12 cellular contexts compared by ENCODE assay signal in genomic region chr16:55759983-55760664, GRCh38.
A peak's percentile ranks its signal among the peaks of the same experiment; 100 is the strongest.
DNase-seq lines count a peak whose midpoint lies in the region; ATAC-seq and TF ChIP-seq lines count a peak whose summit lies in the region.
"Had no signal": no experiment of that assay in that cellular context is flagged by ENCODE, and none has a peak within 500 bp of the region (broad histone marks: within the 10 kb centered on the region; RNA-seq: fewer than 3 reads in every experiment).

No MANE protein-coding gene starts in this region.

- H3K9me3 ChIP-seq in fibroblast of lung (ENCODE audit: control insufficient read depth, insufficient read depth, low read depth, low read length) (no peaks in the 10 kb centered on the region), right lobe of liver (no peaks in the 10 kb centered on the region), smooth muscle cell (replicated peaks; ENCODE audit: low read depth) (no peaks in the 10 kb centered on the region)
- H3K9me3 ChIP-seq: stomach had no signal

- TF ChIP-seq CTCF in fibroblast of lung (conservative IDR thresholded peaks at IDR 0.05 in 1 of 2, IDR thresholded peaks at IDR 0.05 in 1 of 2; ENCODE audit: low read depth in 1 of 2, low read length in 2 of 2) (no peak), right lobe of liver (IDR thresholded peaks at IDR 0.05) (no peak), smooth muscle cell (IDR thresholded peaks at IDR 0.05; ENCODE audit: borderline replicate concordance, insufficient read depth, poor library complexity, severe bottlenecking) (no peak)

- H3K4me3 ChIP-seq in fibroblast of lung (replicated peaks in 1 of 4; ENCODE audit: control extremely low read depth in 1 of 4, insufficient read depth in 1 of 4, low read depth in 3 of 4, low read length in 4 of 4) (peak overlapping the region in 2 of 4 experiments; percentile 46 to 50), right lobe of liver (peak overlapping the region; percentile 26 to 74 (median 59)), smooth muscle cell (peak overlapping the region; percentile 23)

- H3K79me2 ChIP-seq in fibroblast of lung (ENCODE audit: control insufficient read depth, insufficient read depth, low read length): no peaks in the 10 kb centered on the region
- no peaks in the 10 kb centered on the region for H3K79me2 ChIP-seq in smooth muscle cell (ENCODE audit: low read depth)

- H3K36me3 ChIP-seq in fibroblast of lung (ENCODE audit: control insufficient read depth, insufficient read depth, low read length): no peaks in the 10 kb centered on the region
- no peaks in the 10 kb centered on the region for H3K36me3 ChIP-seq in right lobe of liver
- no peaks in the 10 kb centered on the region for H3K36me3 ChIP-seq in smooth muscle cell (ENCODE audit: low read depth)
- H3K36me3 ChIP-seq: stomach had no signal

- no peaks in the 10 kb centered on the region for H3F3A ChIP-seq in smooth muscle cell (ENCODE audit: low read depth)

- peak overlapping the region; percentile 64 for H3K4me2 ChIP-seq in fibroblast of lung (ENCODE audit: extremely low read depth, insufficient read depth, low read length)
- H3K4me2 ChIP-seq in smooth muscle cell: peak overlapping the region; percentile 78

- intact Hi-C loops in right lobe of liver (cut with DNase I): loop anchor here in 1 of 2 donors (5.0 kb wide), 1 partner anchor 72 kb away; the partner anchor contains the start of gene CES1

- H3K9ac ChIP-seq in fibroblast of lung (ENCODE audit: insufficient read depth, low read length): no peak overlapping the region
- H3K9ac ChIP-seq in smooth muscle cell (ENCODE audit: low read depth): no peak overlapping the region

- no peaks in the 10 kb centered on the region for H4K20me1 ChIP-seq in fibroblast of lung (ENCODE audit: control insufficient read depth, extremely low read depth, insufficient read depth, low read length)
- H4K20me1 ChIP-seq in smooth muscle cell (ENCODE audit: low read depth): no peaks in the 10 kb centered on the region

- peak; percentile 72 to 89 (median 75) for ATAC-seq in right lobe of liver
- ATAC-seq in HG02870 (IDR thresholded peaks at IDR 0.05; ENCODE audit: unreplicated experiment): no peak
- no peak for ATAC-seq in HG03095 (IDR thresholded peaks at IDR 0.05; ENCODE audit: unreplicated experiment)

- 29% methylated on average over 5 of the region's 12 CpGs for WGBS in right lobe of liver (ENCODE audit: insufficient coverage, low coverage, low lambda C conversion rate, missing lambda C conversion rate)
- 44% methylated on average over 10 of the region's 12 CpGs for WGBS in smooth muscle cell (ENCODE audit: low lambda C conversion rate)

- no peaks in the 10 kb centered on the region for H3K4me1 ChIP-seq in fibroblast of lung (ENCODE audit: control insufficient read depth, extremely low read depth, insufficient read depth, low read length)
- peaks cover 0 to 31% (median 4%) of the 10 kb centered on the region in 4 donors for H3K4me1 ChIP-seq in right lobe of liver
- no peaks in the 10 kb centered on the region for H3K4me1 ChIP-seq in smooth muscle cell (ENCODE audit: low read depth)

- DNase-seq in M059J (ENCODE audit: low read depth): peak; percentile 9
- peak in 1 of 2 donors; percentile 48 for DNase-seq in fibroblast of lung (ENCODE audit: low read depth in 2 of 2)
- DNase-seq in right lobe of liver: peak; percentile 60 to 91 (median 86)
- no peak for DNase-seq in smooth muscle cell (lab: John Stamatoyannopoulos, UW; ENCODE audit: unreplicated experiment)
- no peak for DNase-seq in T-helper 2 cell
- DNase-seq: CD4-positive, alpha-beta T cell; Kasumi-1; NCI-H1694; SIG-M5; stomach had no signal

- H3K27ac ChIP-seq in fibroblast of lung (ENCODE audit: insufficient read depth, low read length) (no peak overlapping the region), right lobe of liver (peak overlapping the region in 2 of 3 donors; percentile 74 to 78), smooth muscle cell (ENCODE audit: low read depth) (no peak overlapping the region)
- H3K27ac ChIP-seq: stomach had no signal

- no peaks in the 10 kb centered on the region for H3K27me3 ChIP-seq in fibroblast of lung (ENCODE audit: control insufficient read depth, insufficient read depth, low read length)
- no peaks in the 10 kb centered on the region for H3K27me3 ChIP-seq in right lobe of liver
- no peaks in the 10 kb centered on the region for H3K27me3 ChIP-seq in smooth muscle cell (ENCODE audit: low read depth)

- no peak for TF ChIP-seq POLR2A in right lobe of liver (IDR thresholded peaks at IDR 0.05)

- H2AFZ ChIP-seq in fibroblast of lung (ENCODE audit: low read length): peak overlapping the region; percentile 62
- no peak overlapping the region for H2AFZ ChIP-seq in smooth muscle cell (ENCODE audit: low read depth)

Comparison
In these comparisons a context has a peak if more than half of its experiments do, and no peak if none do; other contexts are left out.
1. DNase-seq: peak in M059J (single experiment) and right lobe of liver (3 of 3); none in smooth muscle cell (single experiment) and T-helper 2 cell (0 of 5).
2. H3K27ac ChIP-seq: peak in right lobe of liver (2 of 3); none in fibroblast of lung (single experiment) and smooth muscle cell (single experiment).
3. ATAC-seq: peak in right lobe of liver (4 of 4); none in HG02870 (single experiment) and HG03095 (single experiment).